10 cellular contexts compared by ENCODE assay signal in the genomic region with DNA sequence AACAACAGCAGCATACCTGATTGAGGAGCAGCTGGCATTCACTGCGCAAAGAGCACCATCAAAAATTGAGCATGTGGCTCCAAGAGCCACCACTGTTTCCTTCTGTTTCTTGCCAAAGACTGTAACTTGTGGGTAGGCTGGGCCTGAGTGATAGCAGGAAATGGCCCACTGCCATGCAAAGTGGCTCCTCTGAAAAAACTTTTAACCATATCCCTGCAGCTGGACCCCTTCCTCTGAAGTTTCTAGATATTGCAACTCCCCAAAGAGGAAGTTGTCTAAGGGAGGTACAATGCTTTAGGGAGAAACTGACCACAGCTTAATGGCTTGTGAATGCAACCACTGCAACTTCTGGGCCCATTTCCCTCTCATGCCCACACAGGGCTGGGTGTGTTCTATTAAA.
DNase-seq lines count a peak whose midpoint lies in the region; ATAC-seq and TF ChIP-seq lines count a peak whose summit lies in the region.
"Had no signal": no experiment of that assay in that cellular context is flagged by ENCODE, and none has a peak within 500 bp of the region (broad histone marks: within the 10 kb centered on the region; RNA-seq: fewer than 3 reads in every experiment).

No MANE protein-coding gene starts in this region.

- POLR2A ChIA-PET in GM10248 (lab: Yijun Ruan, JAX) (no interaction called here), activated B cell treated with CpG ODN at 0.5 μM for 24 hours (lab: Charles Lee) (no interaction called here)

- H3K36me3 Mint-ChIP-seq in activated B cell treated with CpG ODN at 0.5 μM for 24 hours (ENCODE audit: low read depth), result no peaks in the 10 kb centered on the region

- no peak overlapping the region for H3K27ac Mint-ChIP-seq in activated B cell treated with CpG ODN at 0.5 μM for 24 hours

- peak; percentile 95 for ATAC-seq in GM21423 (IDR thresholded peaks at IDR 0.05; ENCODE audit: unreplicated experiment)
- peak; percentile 95 for ATAC-seq in HG03432 (IDR thresholded peaks at IDR 0.05; ENCODE audit: unreplicated experiment)
- ATAC-seq in activated B cell treated with CpG ODN at 0.5 μM for 24 hours (ENCODE audit: low read depth), result peak; percentile 77

- peak; percentile 8 for DNase-seq in GM10248 (ENCODE audit: extremely low spot score)
- no peak for DNase-seq in activated B cell treated with CpG ODN at 0.5 μM for 24 hours
- no peak for DNase-seq in iPS-NIHi11 (ENCODE audit: low spot score)
- no peak for DNase-seq in NCI-H345 (lab: John Stamatoyannopoulos, UW)
- no peak for DNase-seq in NCI-H2171 treated with DMSO at 0.1 percent for 48 hours (lab: John Stamatoyannopoulos, UW)
- DNase-seq in NCI-H128 (lab: John Stamatoyannopoulos, UW; ENCODE audit: unreplicated experiment), result no peak
- DNase-seq: NCI-H1105 treated with DMSO at 0.1 percent for 48 hours had no signal

- TF ChIP-seq CTCF in GM10248 (IDR thresholded peaks at IDR 0.05; ENCODE audit: control extremely low read depth, extremely low read depth, low read depth, missing control alignments) (no peak), activated B cell treated with CpG ODN at 0.5 μM for 24 hours (IDR thresholded peaks at IDR 0.05) (no peak)

- peaks cover 20% of the 10 kb centered on the region for H3K4me1 Mint-ChIP-seq in activated B cell treated with CpG ODN at 0.5 μM for 24 hours
- H3K4me1 Mint-ChIP-seq: neural crest cell had no signal

- intact Hi-C loops in activated B cell treated with CpG ODN at 0.5 μM for 24 hours (cut with micrococcal nuclease), result no loop called here

- no peak overlapping the region for H3K4me3 Mint-ChIP-seq in activated B cell treated with CpG ODN at 0.5 μM for 24 hours
- H3K4me3 Mint-ChIP-seq: neural crest cell had no signal

- CTCF ChIA-PET in GM10248 (lab: Yijun Ruan, JAX), result interaction anchor here (0.6 to 1.8 kb wide), 3 partner anchors 16 to 40 kb away, joined by 3 to 7 read pairs (median 3); no protein-coding TSS in a partner anchor
- CTCF ChIA-PET in activated B cell treated with CpG ODN at 0.5 μM for 24 hours (lab: Charles Lee), result no interaction called here

- peaks cover 10% of the 10 kb centered on the region for H3K9me3 Mint-ChIP-seq in activated B cell treated with CpG ODN at 0.5 μM for 24 hours

- no peaks in the 10 kb centered on the region for H3K27me3 Mint-ChIP-seq in activated B cell treated with CpG ODN at 0.5 μM for 24 hours
